ENCODE assay signal across 17 cellular contexts in the genomic region with DNA sequence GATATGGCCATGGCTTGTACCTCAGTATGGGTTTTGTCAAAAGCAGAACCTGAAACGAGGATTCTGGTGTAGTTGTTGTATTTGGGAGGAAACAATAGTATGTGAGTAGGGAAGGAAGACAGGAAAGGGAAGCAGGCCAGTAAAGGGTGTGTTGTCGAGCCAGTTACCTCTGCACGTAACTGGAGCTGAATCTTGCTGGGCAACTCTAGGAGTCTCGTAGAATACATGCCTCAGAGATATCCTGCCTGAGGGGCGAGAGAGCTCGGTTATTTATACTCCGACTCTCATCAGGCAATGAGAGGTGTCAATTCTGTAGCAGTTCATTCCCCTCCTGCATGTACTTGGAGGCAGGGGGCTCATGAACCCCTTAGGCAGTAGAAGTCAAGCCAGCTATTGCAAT. TPM values are rescaled to one million over a fixed set of nuclear protein-coding genes. Genes with fewer than 3 reads are reported as not detected.
"Had no signal": no experiment of that assay in that cellular context is flagged by ENCODE, and none has a peak within 500 bp of the region (broad histone marks: within the 10 kb centered on the region; RNA-seq: fewer than 3 reads in every experiment).

No MANE protein-coding gene starts in this region.

- H3K4me1 ChIP-seq: adrenal gland, right atrium auricular region, upper lobe of right lung had no signal

- H3K27ac ChIP-seq: adrenal gland, cardiac muscle cell, right atrium auricular region, upper lobe of right lung had no signal

- H3K27me3 ChIP-seq: adrenal gland, cardiac muscle cell, right atrium auricular region, upper lobe of right lung had no signal

- H3K36me3 ChIP-seq: adrenal gland, cardiac muscle cell, right atrium auricular region, upper lobe of right lung had no signal

- H3K9me3 ChIP-seq: adrenal gland, right atrium auricular region, upper lobe of right lung had no signal

- H3K4me3 ChIP-seq: adrenal gland, cardiac muscle cell, right atrium auricular region, upper lobe of right lung had no signal

- DNase-seq: activated CD4-positive, alpha-beta T cell treated with anti-CD3 and anti-CD28 coated beads for 48 hours; activated CD8-positive, alpha-beta T cell treated with anti-CD3 and anti-CD28 coated beads for 36 hours; activated effector memory CD4-positive, alpha-beta T cell treated with anti-CD3 and anti-CD28 coated beads, Interleukin-2, amount 50 U/mL, for 16 hours; activated T-cell treated with anti-CD3 and anti-CD28 coated beads, Interleukin-2, amount 50 U/mL, for 4 hours; adrenal gland; foreskin fibroblast; glutamatergic neuron; kidney glomerular epithelial cell; left ventricle myocardium superior; naive thymus-derived CD8-positive, alpha-beta T cell; small intestine; stimulated activated CD4-positive, alpha-beta T cell treated with anti-CD3 and anti-CD28 coated beads, Interleukin-4, amount 100 ng/mL, for 4 hours; stimulated activated CD8-positive, alpha-beta memory T cell treated with anti-CD3 and anti-CD28 coated beads, Interleukin-4, amount 100 ng/mL, for 48 hours; stimulated activated naive CD4-positive, alpha-beta T cell treated with Interleukin-2 at 50 U/mL for 16 hours; upper lobe of right lung had no signal

RNA-seq across cellular contexts. Expression of a gene that starts 45.9 kb away (rescaled TPM):
- polyA plus RNA-seq: naive thymus-derived CD8-positive, alpha-beta T cell had no signal
